In genomic region chr1:79874289-79874688, GRCh38 we compare ENCODE assay signal across 16 cellular contexts.
DNase-seq lines count a peak whose midpoint lies in the region; ATAC-seq and TF ChIP-seq lines count a peak whose summit lies in the region.
"Had no signal": no experiment of that assay in that cellular context is flagged by ENCODE, and none has a peak within 500 bp of the region (broad histone marks: within the 10 kb centered on the region; RNA-seq: fewer than 3 reads in every experiment).

No MANE protein-coding gene starts in this region.

- DNase-seq in AG09309 (ENCODE audit: low read depth) (no peak), astrocyte of the cerebellum (ENCODE audit: low read depth) (no peak), fibroblast of lung (ENCODE audit: low read depth in 2 of 2) (peak; percentile 0 to 20), DMS79 (lab: John Stamatoyannopoulos, UW) (no peak), DMS153 treated with DMSO at 0.1 percent for 48 hours (lab: John Stamatoyannopoulos, UW; ENCODE audit: unreplicated experiment) (no peak), NCI-H510A treated with DMSO at 0.1 percent for 48 hours (lab: John Stamatoyannopoulos, UW) (no peak)
- DNase-seq: CD4-positive, CD25-positive, alpha-beta regulatory T cell; DND-41; HCEC 1CT; Kasumi-1; NCI-H1930; NCI-H2171 treated with DMSO at 0.1 percent for 48 hours; SIG-M5 had no signal

- H3K27ac ChIP-seq in fibroblast of lung (ENCODE audit: insufficient read depth, low read length) = no peak overlapping the region

- H2AFZ ChIP-seq in fibroblast of lung (ENCODE audit: low read length) = no peak overlapping the region

- TF ChIP-seq CTCF in AG09309 (IDR thresholded peaks at IDR 0.05; ENCODE audit: control insufficient read depth, insufficient read depth, low read depth, low read length, missing control alignments) (peak; percentile 2), astrocyte of the cerebellum (IDR thresholded peaks at IDR 0.05; ENCODE audit: low read depth, low read length, missing control alignments) (peak; percentile 14), fibroblast of lung (conservative IDR thresholded peaks at IDR 0.05 in 1 of 2, IDR thresholded peaks at IDR 0.05 in 1 of 2; ENCODE audit: low read depth in 1 of 2, low read length in 2 of 2) (peak; percentile 13 to 16)

- H3K4me2 ChIP-seq in fibroblast of lung (ENCODE audit: extremely low read depth, insufficient read depth, low read length) = no peak overlapping the region

- H3K79me2 ChIP-seq in fibroblast of lung (ENCODE audit: control insufficient read depth, insufficient read depth, low read length) = no peaks in the 10 kb centered on the region

- H3K4me1 ChIP-seq in fibroblast of lung (ENCODE audit: control insufficient read depth, extremely low read depth, insufficient read depth, low read length) = no peaks in the 10 kb centered on the region

- no peak overlapping the region for H3K4me3 ChIP-seq in AG09309 (ENCODE audit: control insufficient read depth, low read depth, low read length)
- no peak overlapping the region for H3K4me3 ChIP-seq in astrocyte of the cerebellum (ENCODE audit: low read depth, low read length)
- H3K4me3 ChIP-seq in fibroblast of lung (replicated peaks in 1 of 4; ENCODE audit: control extremely low read depth in 1 of 4, insufficient read depth in 1 of 4, low read depth in 3 of 4, low read length in 4 of 4) = no peak overlapping the region

- no peaks in the 10 kb centered on the region for H3K36me3 ChIP-seq in fibroblast of lung (ENCODE audit: control insufficient read depth, insufficient read depth, low read length)

- H3K9me3 ChIP-seq in fibroblast of lung (ENCODE audit: control insufficient read depth, insufficient read depth, low read depth, low read length) = no peaks in the 10 kb centered on the region

- ATAC-seq in GM19351 (IDR thresholded peaks at IDR 0.05; ENCODE audit: unreplicated experiment) (peak; percentile 56), GM18868 (IDR thresholded peaks at IDR 0.05; ENCODE audit: unreplicated experiment) (no peak)
- ATAC-seq: HepG2 had no signal

- in situ Hi-C loops in astrocyte of the cerebellum (cut with HindIII; ENCODE audit: low sequenced_read_pairs) = no loop called here

- H3K9ac ChIP-seq in fibroblast of lung (ENCODE audit: insufficient read depth, low read length) = no peak overlapping the region

- no peaks in the 10 kb centered on the region for H3K27me3 ChIP-seq in fibroblast of lung (ENCODE audit: control insufficient read depth, insufficient read depth, low read length)

- no peaks in the 10 kb centered on the region for H4K20me1 ChIP-seq in fibroblast of lung (ENCODE audit: control insufficient read depth, extremely low read depth, insufficient read depth, low read length)

Comparison
In these comparisons a context has a peak if more than half of its experiments do, and no peak if none do; other contexts are left out.
1. DNase-seq: peak in fibroblast of lung (2 of 2); none in AG09309 (single experiment), astrocyte of the cerebellum (single experiment), DMS79 (single experiment), DMS153 treated with DMSO at 0.1 percent for 48 hours (single experiment) and NCI-H510A treated with DMSO at 0.1 percent for 48 hours (single experiment).
2. Peak in every context shown above with its lines, with median percentiles within 50 percentile points of each other: CTCF ChIP-seq.